Comparison of ENCODE assay signal across 27 cellular contexts in genomic region chr2:235229236-235229635, GRCh38.
"Had no signal": no experiment of that assay in that cellular context is flagged by ENCODE, and none has a peak within 500 bp of the region (broad histone marks: within the 10 kb centered on the region; RNA-seq: fewer than 3 reads in every experiment).

No MANE protein-coding gene starts in this region.

- H3K36me3 Mint-ChIP-seq: activated naive CD8-positive, alpha-beta T cell had no signal

- H3K4me1 Mint-ChIP-seq: activated CD4-positive, alpha-beta T cell treated with anti-CD3 and anti-CD28 coated beads for 36 hours; central memory CD8-positive, alpha-beta T cell had no signal

- DNase-seq: activated CD4-positive, alpha-beta T cell treated with anti-CD3 and anti-CD28 coated beads for 36 hours; activated CD4-positive, alpha-beta T cell treated with anti-CD3 and anti-CD28 coated beads, Interleukin-2, amount 50 U/mL, for 4 hours; activated CD4-positive, CD25-positive, alpha-beta regulatory T cell; activated naive CD4-positive, alpha-beta T cell; activated T-cell treated with anti-CD3 and anti-CD28 coated beads for 4 hours; activated T-cell treated with anti-CD3 and anti-CD28 coated beads, Interleukin-2, amount 50 U/mL, for 72 hours; anterior cingulate cortex; colonic mucosa; effector CD8-positive, alpha-beta T cell; esophagus squamous epithelium; gastrocnemius medialis; glutamatergic neuron; islet precursor cell; left cardiac atrium; left ventricle myocardium superior; ovary; stimulated activated CD4-positive, alpha-beta T cell treated with anti-CD3 and anti-CD28 coated beads, Interleukin-12 subunit alpha, Interleukin-12 subunit beta, amount 100 ng/mL, for 4 hours; stimulated activated CD4-positive, alpha-beta T cell treated with anti-CD3 and anti-CD28 coated beads, Interleukin-4, amount 100 ng/mL, for 1 hour; stimulated activated naive CD8-positive, alpha-beta T cell treated with anti-CD3 and anti-CD28 coated beads, Interleukin-15, Interleukin-2, amounts not matched to agents 100 U/mL and 50 U/mL, for 24 hours; testis; trophoblast cell had no signal

- H3K9me3 Mint-ChIP-seq: activated T-cell treated with anti-CD3 and anti-CD28 coated beads, Interleukin-2, amount 50 U/mL, for 72 hours; central memory CD8-positive, alpha-beta T cell; nephron; T-helper 2 cell treated with Interferon-gamma antibody and Interleukin-4, amounts not matched to agents 5 μg/mL and 100 μg/mL, for 36 hours had no signal

- ATAC-seq: activated CD4-positive, alpha-beta T cell treated with anti-CD3 and anti-CD28 coated beads for 36 hours; activated T-cell treated with anti-CD3 and anti-CD28 coated beads, Interleukin-2, amount 50 U/mL, for 72 hours; gastrocnemius medialis; left cardiac atrium; left ventricle myocardium superior; sciatic nerve; stimulated activated naive CD8-positive, alpha-beta T cell treated with anti-CD3 and anti-CD28 coated beads, Interleukin-15, Interleukin-2, amounts not matched to agents 100 U/mL and 50 U/mL, for 24 hours had no signal

- H3K27ac Mint-ChIP-seq: activated CD4-positive, alpha-beta T cell treated with anti-CD3 and anti-CD28 coated beads for 36 hours; activated naive CD8-positive, alpha-beta T cell; activated T-cell treated with anti-CD3 and anti-CD28 coated beads, Interleukin-2, amount 50 U/mL, for 72 hours; nephron; progenitor cell of endocrine pancreas; T-helper 2 cell treated with Interferon-gamma antibody and Interleukin-4, amounts not matched to agents 5 μg/mL and 100 μg/mL, for 36 hours had no signal

- H3K4me3 Mint-ChIP-seq: activated CD4-positive, alpha-beta T cell treated with anti-CD3 and anti-CD28 coated beads for 36 hours; activated naive CD8-positive, alpha-beta T cell; activated T-cell treated with anti-CD3 and anti-CD28 coated beads, Interleukin-2, amount 50 U/mL, for 72 hours; central memory CD8-positive, alpha-beta T cell; nephron; T-helper 2 cell treated with Interferon-gamma antibody and Interleukin-4, amounts not matched to agents 5 μg/mL and 100 μg/mL, for 36 hours had no signal
